9 cellular contexts compared by ENCODE assay signal in the genomic region with DNA sequence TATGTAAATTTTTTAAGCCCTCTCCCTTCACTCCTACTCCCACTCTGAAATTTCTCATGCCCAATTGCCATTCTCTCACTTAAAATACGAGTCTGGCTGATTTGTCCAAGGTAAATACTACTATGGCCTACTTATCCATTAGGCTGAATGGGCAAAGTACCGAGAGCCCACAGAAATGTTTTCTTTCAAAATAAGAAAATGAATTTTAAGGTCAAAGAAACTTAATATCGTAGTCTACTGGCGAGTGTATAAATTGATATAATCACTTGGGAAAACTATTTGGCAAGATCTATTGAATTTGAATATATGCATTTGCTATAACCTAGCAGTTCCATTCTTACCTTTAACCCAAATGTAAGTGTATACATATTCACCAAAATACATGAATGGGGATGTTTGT. TPM values are rescaled to one million over a fixed set of nuclear protein-coding genes. Genes with fewer than 3 reads are reported as not detected.
DNase-seq lines count a peak whose midpoint lies in the region; ATAC-seq, FAIRE-seq and TF ChIP-seq lines count a peak whose summit lies in the region.
"Had no signal": no experiment of that assay in that cellular context is flagged by ENCODE, and none has a peak within 500 bp of the region (broad histone marks: within the 10 kb centered on the region; RNA-seq: fewer than 3 reads in every experiment).

No MANE protein-coding gene starts in this region.

- H3K9me3 ChIP-seq in A549 = peaks cover 84% of the 10 kb centered on the region
- peaks cover 43% of the 10 kb centered on the region for H3K9me3 ChIP-seq in HEK293 (ENCODE audit: control insufficient read depth, insufficient read depth, low read depth, low read length)
- peaks cover 0 to 35% (median 6%) of the 10 kb centered on the region in 3 experiments for H3K9me3 ChIP-seq in naive thymus-derived CD4-positive, alpha-beta T cell (ENCODE audit: control insufficient read depth in 2 of 3, low read length in 3 of 3)

- TF ChIP-seq POLR2A in A549 (IDR thresholded peaks at IDR 0.05; ENCODE audit: low read length) = no peak
- TF ChIP-seq POLR2A in GM12891 (IDR thresholded peaks at IDR 0.05; ENCODE audit: low read depth, low read length) = no peak

- no peak overlapping the region for H3K27ac Mint-ChIP-seq in central memory CD8-positive, alpha-beta T cell (ENCODE audit: low read depth)
- H3K27ac Mint-ChIP-seq in naive thymus-derived CD4-positive, alpha-beta T cell = peak overlapping the region in 2 of 9 donors; percentile 74 to 79

- FAIRE-seq in A549 (lab: Jason Lieb, UNC) (no peak), GM12891 (lab: Jason Lieb, UNC) (no peak)

- H3K27ac ChIP-seq in A549 = no peak overlapping the region
- no peak overlapping the region for H3K27ac ChIP-seq in HEK293 (ENCODE audit: extremely low read depth, low read depth, low read length)
- no peak overlapping the region for H3K27ac ChIP-seq in naive thymus-derived CD4-positive, alpha-beta T cell (ENCODE audit: low read depth, low read length)
- H3K27ac ChIP-seq: KMS-11 had no signal

- CTCF ChIA-PET in A549 (lab: Yijun Ruan, JAX) = interaction anchor here (2.2 kb wide), 1 partner anchor 347 kb away, joined by 9 read pairs; no protein-coding TSS in a partner anchor
- CTCF ChIA-PET in HEK293 (lab: Yijun Ruan, JAX) = interaction anchor here (0.6 to 2.2 kb wide), 4 partner anchors 17 to 93 kb away, joined by 3 to 7 read pairs (median 4); a partner anchor contains a TSS
- CTCF ChIA-PET in naive thymus-derived CD4-positive, alpha-beta T cell (lab: Charles Lee) = no interaction called here

- H3K4me1 Mint-ChIP-seq in central memory CD8-positive, alpha-beta T cell = peaks cover 15% of the 10 kb centered on the region
- peaks cover 15 to 29% (median 21%) of the 10 kb centered on the region in 7 donors for H3K4me1 Mint-ChIP-seq in naive thymus-derived CD4-positive, alpha-beta T cell

- TF ChIP-seq RAD21 in A549 (conservative IDR thresholded peaks at IDR 0.05 in 1 of 2, IDR thresholded peaks at IDR 0.05 in 1 of 2) = no peak

- intact Hi-C loops in naive thymus-derived CD4-positive, alpha-beta T cell (cut with micrococcal nuclease) = loop anchor here in 1 of 2 donors (5.0 kb wide), 1 partner anchor 75 kb away; a partner anchor contains a TSS

- no peaks in the 10 kb centered on the region for H3K36me3 Mint-ChIP-seq in central memory CD8-positive, alpha-beta T cell (ENCODE audit: insufficient read depth)
- peaks cover 30 to 66% (median 48%) of the 10 kb centered on the region in 5 donors for H3K36me3 Mint-ChIP-seq in naive thymus-derived CD4-positive, alpha-beta T cell

- no peaks in the 10 kb centered on the region for H3K27me3 Mint-ChIP-seq in central memory CD8-positive, alpha-beta T cell
- no peaks in the 10 kb centered on the region for H3K27me3 Mint-ChIP-seq in naive thymus-derived CD4-positive, alpha-beta T cell

- ATAC-seq in A549 (no peak), HG03097 (IDR thresholded peaks at IDR 0.05; ENCODE audit: low FRiP score, unreplicated experiment) (no peak)
- ATAC-seq in central memory CD8-positive, alpha-beta T cell (replicated peaks; ENCODE audit: extremely low read depth, poor library complexity, severe bottlenecking) = no peak
- ATAC-seq in naive thymus-derived CD4-positive, alpha-beta T cell = no peak

- no peak for DNase-seq in A549 (ENCODE audit: low read depth in 1 of 2, low spot score in 1 of 2)
- no peak for DNase-seq in central memory CD8-positive, alpha-beta T cell (ENCODE audit: low spot score in 2 of 2)
- no peak for DNase-seq in naive thymus-derived CD4-positive, alpha-beta T cell
- DNase-seq in GM12891 (ENCODE audit: insufficient read length, low spot score) = no peak
- DNase-seq in cerebellar nuclear complex (lab: John Stamatoyannopoulos, UW) = no peak
- DNase-seq in NCI-H69 (lab: John Stamatoyannopoulos, UW) = no peak

- no peak for TF ChIP-seq EP300 in A549 (IDR thresholded peaks at IDR 0.05)

- POLR2A ChIA-PET in A549 (lab: Yijun Ruan, JAX) (interaction anchor here (1.1 to 1.5 kb wide), 2 partner anchors 33 to 49 kb away, joined by 4 to 6 read pairs; a partner anchor contains a TSS), HEK293 (lab: Yijun Ruan, JAX) (interaction anchor here (0.7 to 1.5 kb wide), 9 partner anchors 11 to 310 kb away, joined by 3 to 25 read pairs (median 6); a partner anchor contains a TSS)
- POLR2A ChIA-PET in naive thymus-derived CD4-positive, alpha-beta T cell (lab: Charles Lee) = interaction anchor here (1.1 kb wide), 1 partner anchor 33 kb away, joined by 4 read pairs; a partner anchor contains a TSS

- peak overlapping the region; percentile 66 for H3K4me2 ChIP-seq in A549
- H3K4me2 ChIP-seq: KMS-11 had no signal

- H3K4me3 Mint-ChIP-seq in central memory CD8-positive, alpha-beta T cell = peak overlapping the region; percentile 84
- peak overlapping the region; percentile 89 to 97 (median 92) for H3K4me3 Mint-ChIP-seq in naive thymus-derived CD4-positive, alpha-beta T cell

- H3K36me3 ChIP-seq in HEK293 (ENCODE audit: control insufficient read depth in 2 of 2, insufficient read depth in 1 of 2, low read length in 2 of 2) = peaks cover 23 to 44% of the 10 kb centered on the region in 2 experiments
- H3K36me3 ChIP-seq in naive thymus-derived CD4-positive, alpha-beta T cell (ENCODE audit: control insufficient read depth in 2 of 3, insufficient read depth in 3 of 3, low read length in 3 of 3) = no peaks in the 10 kb centered on the region

- peak overlapping the region; percentile 48; the same call in 2 of the 3 replicates for H3K4me3 ChIP-seq in A549
- no peak overlapping the region for H3K4me3 ChIP-seq in HEK293 (ENCODE audit: low read depth, low read length)
- H3K4me3 ChIP-seq in naive thymus-derived CD4-positive, alpha-beta T cell (ENCODE audit: low read length) = peak overlapping the region; percentile 63

- H3K4me1 ChIP-seq in A549 = no peaks in the 10 kb centered on the region
- H3K4me1 ChIP-seq in HEK293 (ENCODE audit: control insufficient read depth, insufficient read depth, low read length) = peaks cover 9% of the 10 kb centered on the region
- peaks cover 0 to 7% of the 10 kb centered on the region in 2 donors for H3K4me1 ChIP-seq in naive thymus-derived CD4-positive, alpha-beta T cell (ENCODE audit: control insufficient read depth in 2 of 2, insufficient read depth in 2 of 2, low read length in 2 of 2)

- H3K9me3 Mint-ChIP-seq in central memory CD8-positive, alpha-beta T cell = peaks cover 48% of the 10 kb centered on the region
- peaks cover 14 to 94% (median 65%) of the 10 kb centered on the region in 11 donors for H3K9me3 Mint-ChIP-seq in naive thymus-derived CD4-positive, alpha-beta T cell

- no peaks in the 10 kb centered on the region for H3K27me3 ChIP-seq in naive thymus-derived CD4-positive, alpha-beta T cell (ENCODE audit: control insufficient read depth in 2 of 2, insufficient read depth in 2 of 2, low read length in 2 of 2)

- TF ChIP-seq CTCF in A549 (IDR thresholded peaks at IDR 0.05) = no peak
- no peak for TF ChIP-seq CTCF in HEK293 (tag by site-specific recombination; IDR thresholded peaks at IDR 0.05)

- WGBS in A549 (ENCODE audit: missing lambda C conversion rate) = 58% methylated on average over 4 of the region's 4 CpGs

TF ChIP-seq in A549, 52 proteins besides CTCF, POLR2A, EP300 and RAD21 (continues in another document):
- TF ChIP-seq ZFP36 (IDR thresholded peaks at IDR 0.05; ENCODE audit: borderline replicate concordance, partially characterized antibody) (no peak), MYC (IDR thresholded peaks at IDR 0.05; ENCODE audit: borderline replicate concordance, low read length) (no peak), MAFK (IDR thresholded peaks at IDR 0.05; ENCODE audit: partially characterized antibody) (no peak)

TF ChIP-seq in HEK293, 187 proteins besides CTCF, POLR2A, EP300 and RAD21 (continues in another document):
- 0 out of 2 replicates have a peak, but pooled peaks have one; percentile 37 for TF ChIP-seq ZNF184 (tag by site-specific recombination; IDR thresholded peaks at IDR 0.05)

TF ChIP-seq in GM12891, 5 proteins besides CTCF, POLR2A, EP300 and RAD21:
- TF ChIP-seq POLR2AphosphoS5 (IDR thresholded peaks at IDR 0.05; ENCODE audit: low read depth, low read length) (no peak), TAF1 (IDR thresholded peaks at IDR 0.05; ENCODE audit: low read depth, low read length) (no peak), PAX5 (IDR thresholded peaks at IDR 0.05; ENCODE audit: insufficient read depth, low read length, severe bottlenecking) (no peak), SPI1 (IDR thresholded peaks at IDR 0.05; ENCODE audit: low read depth, low read length) (no peak), POU2F2 (IDR thresholded peaks at IDR 0.05; ENCODE audit: low read depth, low read length) (no peak)

RNA-seq across cellular contexts. Expression of a gene that starts 18.6 kb away (rescaled TPM):
- polyA plus RNA-seq in A549 (2011; rRNA removed) (1.2 and 1.4 TPM in 2 replicates), A549 (2017; fragmentation: RNase III; extraction: RNeasy Plus Mini Kit Qiagen cat#74134 plus additional on column Dnase treatment) (0.75 to 1.1 TPM (median 0.89 TPM) in 3 replicates)
- 0.29 and 0.32 TPM in 2 replicates for polyA plus RNA-seq in A549 (2012; cell fraction: cytosol; rRNA removed)
- 0.05 and 0.07 TPM in 2 replicates for polyA plus RNA-seq in A549 (2012; cell fraction: nucleus; rRNA removed)
- polyA minus RNA-seq in A549 (2011; rRNA and poly(A)+ RNA removed) = 0.21 TPM in 1 of 2 replicates, not detected in the other
- 1 to 10 TPM in 4 of 5 experiments, under 1 TPM in 1; 0.47 to 4.7 (median 1.9) TPM for total RNA-seq in naive thymus-derived CD4-positive, alpha-beta T cell
- 1 to 10 TPM; 2.1 to 3.9 TPM for polyA plus RNA-seq in naive thymus-derived CD4-positive, alpha-beta T cell
- polyA plus RNA-seq in GM12891 (2012; ENCODE audit: low read depth, missing spikeins) = 3.5 TPM

RNA-seq across cellular contexts. Expression of a gene that starts 32.7 kb away (rescaled TPM):
- polyA plus RNA-seq in A549 (2011; rRNA removed) (19.9 and 20.9 TPM in 2 replicates), A549 (2017; fragmentation: RNase III; extraction: RNeasy Plus Mini Kit Qiagen cat#74134 plus additional on column Dnase treatment) (13.3 to 15.1 TPM (median 14.8 TPM) in 3 replicates)
- polyA plus RNA-seq in A549 (2012; cell fraction: cytosol; rRNA removed) = 4.7 and 6.2 TPM in 2 replicates
- polyA plus RNA-seq in A549 (2012; cell fraction: nucleus; rRNA removed) = 4.1 and 6.7 TPM in 2 replicates
- 20.5 and 23.9 TPM in 2 replicates for polyA minus RNA-seq in A549 (2011; rRNA and poly(A)+ RNA removed)
- 10 to 100 TPM in 4 of 5 experiments, 1 to 10 TPM in 1; 8.4 to 28.5 (median 15.3) TPM for total RNA-seq in naive thymus-derived CD4-positive, alpha-beta T cell
- 10 to 100 TPM; 15.6 to 19.0 TPM for polyA plus RNA-seq in naive thymus-derived CD4-positive, alpha-beta T cell
- polyA plus RNA-seq in GM12891 (2012; ENCODE audit: low read depth, missing spikeins) = 8.4 TPM

RNA-seq across cellular contexts. Expression of a gene that starts 48.6 kb away (rescaled TPM):
- polyA plus RNA-seq in A549 (2011; rRNA removed) = 1.6 and 2.4 TPM in 2 replicates
- polyA plus RNA-seq in A549 (2012; cell fraction: cytosol; rRNA removed) = 0.39 and 0.45 TPM in 2 replicates
- polyA plus RNA-seq in A549 (2012; cell fraction: nucleus; rRNA removed) = 0.20 and 1.1 TPM in 2 replicates
- 1.2 to 2.3 TPM (median 1.6 TPM) in 3 replicates for polyA plus RNA-seq in A549 (2017; fragmentation: RNase III; extraction: RNeasy Plus Mini Kit Qiagen cat#74134 plus additional on column Dnase treatment)
- polyA minus RNA-seq in A549 (2011; rRNA and poly(A)+ RNA removed) = 3.1 and 4.0 TPM in 2 replicates
- total RNA-seq in naive thymus-derived CD4-positive, alpha-beta T cell = 1 to 10 TPM in 3 of 5 experiments, under 1 TPM in 2; 0.69 to 2.0 (median 1.7) TPM
- polyA plus RNA-seq in naive thymus-derived CD4-positive, alpha-beta T cell = 1 to 10 TPM in 1 of 2 donors, under 1 TPM in 1; 0.65 to 1.0 TPM
- 0.76 TPM for polyA plus RNA-seq in GM12891 (2012; ENCODE audit: low read depth, missing spikeins)
